ENCODE assay signal across 8 cellular contexts in the genomic region with DNA sequence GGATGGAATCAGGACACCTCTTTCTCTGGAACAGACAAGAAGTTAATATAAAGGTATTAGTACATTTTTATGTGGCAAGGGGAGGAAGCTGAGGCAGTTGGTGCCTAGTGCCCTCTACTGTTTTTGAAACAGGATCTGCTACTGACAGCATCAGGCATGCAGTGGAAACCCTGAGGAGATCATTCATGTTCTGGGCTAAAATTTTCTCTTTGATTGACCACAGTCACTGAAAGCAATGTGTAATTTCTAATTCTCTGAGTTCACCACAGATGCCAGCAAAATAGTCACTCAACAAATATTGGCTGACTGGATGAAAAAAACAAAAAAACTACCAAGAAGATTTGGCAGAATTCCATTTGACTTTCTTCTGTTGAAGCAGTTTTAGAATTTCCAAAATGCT.
DNase-seq lines count a peak whose midpoint lies in the region; ATAC-seq, FAIRE-seq and TF ChIP-seq lines count a peak whose summit lies in the region.
"Not testable (repeated sequence)": the region's sequence is repeated elsewhere in the genome, so short reads cannot be mapped to it uniquely, and the experiment has no call there.

No MANE protein-coding gene starts in this region.

- H3K4me3 Mint-ChIP-seq in astrocyte (ENCODE audit: unreplicated experiment): not testable (repeated sequence)

- not testable (repeated sequence) for H3K4me2 ChIP-seq in HCT116 (ENCODE audit: low read length); astrocyte (ENCODE audit: low read length)

- not testable (repeated sequence) for H3K36me3 Mint-ChIP-seq in astrocyte (ENCODE audit: low read depth, unreplicated experiment)

- not testable (repeated sequence) for H3K9ac ChIP-seq in HCT116 (ENCODE audit: low read length); astrocyte (ENCODE audit: low read length)
- H3K9ac ChIP-seq in liver (ENCODE audit: low read depth in 1 of 2, low read length in 2 of 2): peak overlapping the region in 1 of 2 donors; percentile 16

- RAD21 ChIA-PET in HCT116 (lab: Charles Lee; ENCODE audit: low non-redundant PET in 1 of 2, low total read pairs in 2 of 2, uncharacterized antibody in 2 of 2, unreplicated experiment in 2 of 2): not testable (repeated sequence)

- CTCF ChIA-PET in HCT116 (lab: Charles Lee): interaction anchor here (0.9 kb wide), 1 partner anchor 183 kb away, joined by 3 read pairs; no protein-coding TSS in a partner anchor

- H3K9me3 ChIP-seq in HCT116 (ENCODE audit: control insufficient read depth in 1 of 2, insufficient read depth in 1 of 2, low read depth in 1 of 2, low read length in 2 of 2); SJCRH30 (replicated peaks); astrocyte (ENCODE audit: insufficient read depth, low read depth, low read length); liver (ENCODE audit: control insufficient read depth in 4 of 4, low read length in 3 of 4); thyroid gland: not testable (repeated sequence)

- not testable (repeated sequence) for H3K4me1 Mint-ChIP-seq in astrocyte (ENCODE audit: low read depth, unreplicated experiment)

- peak; percentile 72 for TF ChIP-seq RAD21 in HCT116 (IDR thresholded peaks at IDR 0.05; ENCODE audit: low read depth)
- peak; percentile 74 to 77 for TF ChIP-seq RAD21 in liver (IDR thresholded peaks at IDR 0.05)

- H3K9me2 ChIP-seq in HCT116 (ENCODE audit: insufficient read depth): not testable (repeated sequence)

- not testable (repeated sequence) for H3K4me3 ChIP-seq in HCT116 (replicated peaks in 1 of 2; ENCODE audit: low read depth in 1 of 2, low read length in 2 of 2); SJCRH30; astrocyte (ENCODE audit: insufficient read depth, low read depth, low read length); liver (ENCODE audit: low read depth in 1 of 3, low read length in 3 of 3); thyroid gland (replicated peaks in 1 of 3)

- not testable (repeated sequence) for H3K79me2 ChIP-seq in HCT116 (ENCODE audit: insufficient read depth, low read length); astrocyte (ENCODE audit: insufficient read depth, low read length)

- not testable (repeated sequence) for FAIRE-seq in astrocyte (lab: Jason Lieb, UNC)

- TF ChIP-seq CTCF in HCT116 (IDR thresholded peaks at IDR 0.05 in 2 of 3, conservative IDR thresholded peaks at IDR 0.05 in 1 of 3; ENCODE audit: borderline replicate concordance in 1 of 3, insufficient read depth in 1 of 3, low read depth in 2 of 3, low read length in 2 of 3) (peak; percentile 37 to 56 (median 45); a peak in 5 of 6 replicates), astrocyte (IDR thresholded peaks at IDR 0.05; ENCODE audit: insufficient read depth, low read depth, low read length) (peak; percentile 35), liver (IDR thresholded peaks at IDR 0.05; ENCODE audit: low read depth, low read length, missing input control) (peak; percentile 31), thyroid gland (IDR thresholded peaks at IDR 0.05) (peak in 4 of 6 experiments; percentile 25 to 57 (median 54))

- TF ChIP-seq POLR2A in HCT116 (IDR thresholded peaks at IDR 0.05; ENCODE audit: borderline replicate concordance, extremely low read depth, insufficient read depth, insufficient read length); thyroid gland (IDR thresholded peaks at IDR 0.05): not testable (repeated sequence)

- H4K20me1 ChIP-seq in HCT116 (ENCODE audit: insufficient read depth); astrocyte (ENCODE audit: insufficient read depth, low read length): not testable (repeated sequence)

- intact Hi-C loops in HCT116 (cut with micrococcal nuclease): loop anchor here (2.0 to 5.0 kb wide), 3 partner anchors 63 to 264 kb away; partner anchors contain the start of genes MDH2 and STYXL1
- intact Hi-C loops in thyroid gland (cut with DNase I): loop anchor here (10.0 kb wide), 1 partner anchor 66 kb away; no protein-coding TSS in a partner anchor

- not testable (repeated sequence) for H3K36me3 ChIP-seq in HCT116 (ENCODE audit: control insufficient read depth in 1 of 2, insufficient read depth in 2 of 2, low read length in 2 of 2); SJCRH30; astrocyte (ENCODE audit: insufficient read depth, low read length); liver (ENCODE audit: control insufficient read depth in 4 of 4, insufficient read depth in 3 of 4, low read depth in 1 of 4, low read length in 3 of 4); thyroid gland

- POLR2A ChIA-PET in HCT116 (lab: Charles Lee): not testable (repeated sequence)

- not testable (repeated sequence) for H3K27me3 ChIP-seq in HCT116 (ENCODE audit: insufficient read depth, low read length); SJCRH30; liver (ENCODE audit: control insufficient read depth in 4 of 4, insufficient read depth in 4 of 4, low read length in 3 of 4); thyroid gland
- H3K27me3 ChIP-seq in astrocyte (ENCODE audit: insufficient read depth, low read length): peaks cover 18% of the 10 kb centered on the region

- DNase-seq in D341Med (ENCODE audit: low spot score): peak; percentile 48
- peak; percentile 2 for DNase-seq in HCT116 (ENCODE audit: low read depth, low spot score)
- DNase-seq in NCI-H2081 (lab: John Stamatoyannopoulos, UW): peak; percentile 16 to 58
- peak; percentile 19 to 37 for DNase-seq in SJCRH30
- DNase-seq in astrocyte (ENCODE audit: low read depth): peak; percentile 13
- DNase-seq in fibroblast of peridontal ligament (ENCODE audit: extremely low read depth): peak; percentile 67
- peak; percentile 30 to 34 for DNase-seq in thyroid gland

- peak; percentile 94 for ATAC-seq in HCT116

- peaks cover 23% of the 10 kb centered on the region for H3K27me3 Mint-ChIP-seq in astrocyte (ENCODE audit: low read depth, unreplicated experiment)

- H3K9me3 Mint-ChIP-seq in astrocyte (ENCODE audit: unreplicated experiment): not testable (repeated sequence)

- not testable (repeated sequence) for H2AFZ ChIP-seq in HCT116 (ENCODE audit: low read depth, low read length, poor library complexity, severe bottlenecking); astrocyte (ENCODE audit: low read depth, low read length)

- not testable (repeated sequence) for H3K4me1 ChIP-seq in HCT116 (ENCODE audit: control insufficient read depth in 1 of 2, insufficient read depth in 2 of 2, low read length in 2 of 2); SJCRH30; astrocyte (ENCODE audit: insufficient read depth, low read length); thyroid gland
- H3K4me1 ChIP-seq in liver (ENCODE audit: control insufficient read depth in 4 of 4, insufficient read depth in 4 of 4, low read length in 3 of 4): peaks cover 5 to 17% (median 10%) of the 10 kb centered on the region in 4 donors

- not testable (repeated sequence) for H3K27ac Mint-ChIP-seq in astrocyte (ENCODE audit: unreplicated experiment)

- BruUV-seq in HCT116 (replicated peaks; lab: Mats Ljungman, UMichigan): not testable (repeated sequence)

- not testable (repeated sequence) for H3K27ac ChIP-seq in HCT116 (ENCODE audit: low read depth, low read length); SJCRH30; astrocyte (ENCODE audit: low read depth, low read length); thyroid gland
- peak overlapping the region in 1 of 2 donors; percentile 12 for H3K27ac ChIP-seq in liver (ENCODE audit: low read depth in 1 of 2, low read length in 2 of 2)

TF ChIP-seq in liver, 16 proteins besides CTCF, POLR2A, EP300 and RAD21:
- peak in 1 of 2 donors; percentile 25 for TF ChIP-seq JUND (IDR thresholded peaks at IDR 0.05)
TF ChIP-seq in liver: peak in this region for 1; not testable (repeated sequence) for 15.

Comparison
In these comparisons a context has a peak if more than half of its experiments do, and no peak if none do; other contexts are left out.
1. DNase-seq: peak in every context shown above with its lines; median percentile 67 in fibroblast of peridontal ligament; 48 in D341Med; 37 in NCI-H2081; 32 in thyroid gland; 28 in SJCRH30; 13 in astrocyte; 2 in HCT116.